In the genomic region with DNA sequence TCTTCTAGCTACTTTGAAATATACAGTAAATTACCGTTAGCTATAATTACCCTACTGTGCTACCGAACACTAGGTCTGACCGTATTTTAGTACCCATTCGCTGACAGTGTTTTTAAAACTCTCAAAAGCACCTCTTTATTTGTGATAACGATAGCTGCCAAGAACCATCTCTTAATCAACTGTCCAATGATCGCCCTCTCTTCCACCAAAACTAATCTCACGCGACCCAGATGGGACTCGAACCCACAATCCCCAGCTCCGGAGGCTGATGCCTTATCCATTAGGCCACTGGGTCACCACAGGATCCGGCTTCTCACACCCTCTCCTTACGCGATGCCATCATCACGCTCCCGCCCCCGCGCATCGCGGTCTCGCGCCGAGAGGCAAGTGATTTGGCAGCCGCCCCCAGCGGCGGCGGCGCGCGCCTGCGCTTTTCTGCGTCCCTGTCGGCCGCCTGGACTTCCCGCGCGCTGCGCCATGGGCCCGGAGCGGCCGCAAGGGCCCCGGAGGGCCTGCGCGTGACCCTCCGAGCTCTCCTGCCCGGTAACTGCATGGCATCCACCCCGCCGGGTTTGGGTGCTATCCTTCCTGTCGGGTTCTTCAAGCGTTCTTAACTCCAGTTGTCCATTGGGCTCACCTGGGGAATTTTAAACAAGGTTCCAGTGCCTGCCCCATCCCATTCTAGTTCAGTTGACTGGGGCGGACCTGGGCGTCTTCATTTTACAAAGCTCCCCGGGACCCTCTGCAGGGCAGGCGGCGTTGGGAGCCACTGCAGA, we compare ENCODE assay signal across 8 cellular contexts. TPM values are rescaled to one million over a fixed set of nuclear protein-coding genes. Genes with fewer than 3 reads are reported as not detected.
DNase-seq lines count a peak whose midpoint lies in the region; ATAC-seq and TF ChIP-seq lines count a peak whose summit lies in the region.

No MANE protein-coding gene starts in this region.

- H3K27ac ChIP-seq in KMS-11 = peak overlapping the region; percentile 68
- H3K27ac ChIP-seq in esophagus squamous epithelium = peak overlapping the region; percentile 77 to 90 (median 86)

- no peaks in the 10 kb centered on the region for H4K20me1 ChIP-seq in KMS-11 (ENCODE audit: insufficient read depth)

- intact Hi-C loops in esophagus squamous epithelium (cut with DNase I) = no loop called here

- H3K27me3 Mint-ChIP-seq in activated T-cell treated with anti-CD3 and anti-CD28 coated beads, Interleukin-2, amount 50 U/mL, for 72 hours (ENCODE audit: low read depth) = no peaks in the 10 kb centered on the region

- no peaks in the 10 kb centered on the region for H3K27me3 ChIP-seq in KMS-11 (ENCODE audit: insufficient read depth, low read depth)
- H3K27me3 ChIP-seq in esophagus squamous epithelium = no peaks in the 10 kb centered on the region

- no peaks in the 10 kb centered on the region for H3K9me3 Mint-ChIP-seq in activated T-cell treated with anti-CD3 and anti-CD28 coated beads, Interleukin-2, amount 50 U/mL, for 72 hours

- H3K4me3 ChIP-seq in KMS-11 (IDR thresholded peaks at IDR 0.05; ENCODE audit: insufficient read depth, low read depth, low read length) (peak overlapping the region; percentile 36), esophagus squamous epithelium (peak overlapping the region; percentile 52 to 84 (median 58))

- H3K79me2 ChIP-seq in KMS-11 (ENCODE audit: insufficient read depth, low read depth) = no peaks in the 10 kb centered on the region

- peaks cover 17% of the 10 kb centered on the region for H3K4me1 Mint-ChIP-seq in activated T-cell treated with anti-CD3 and anti-CD28 coated beads, Interleukin-2, amount 50 U/mL, for 72 hours (ENCODE audit: low read depth)

- DNase-seq in Daoy (ENCODE audit: low read depth) = peak; percentile 97
- DNase-seq in activated T-cell treated with anti-CD3 and anti-CD28 coated beads, Interleukin-2, amount 50 U/mL, for 72 hours = peak; percentile 97 to 100
- DNase-seq in esophagus squamous epithelium (lab: John Stamatoyannopoulos, UW) = peak; percentile 55
- peak; percentile 96 for DNase-seq in myocyte (ENCODE audit: low read depth)
- DNase-seq in stimulated activated CD8-positive, alpha-beta memory T cell treated with anti-CD3 and anti-CD28 coated beads, Interleukin-7, amount 100 ng/mL, for 4 hours (ENCODE audit: low read depth in 2 of 2) = peak; percentile 93 to 98

- H3K36me3 ChIP-seq in KMS-11 (ENCODE audit: insufficient read depth) (no peaks in the 10 kb centered on the region), esophagus squamous epithelium (no peaks in the 10 kb centered on the region)

- no peaks in the 10 kb centered on the region for H3K9me3 ChIP-seq in esophagus squamous epithelium

- TF ChIP-seq POLR2A in esophagus squamous epithelium (IDR thresholded peaks at IDR 0.05) = peak in 2 of 4 donors; percentile 29 to 48

- peaks cover 0 to 4% of the 10 kb centered on the region in 2 donors for H3K36me3 Mint-ChIP-seq in activated T-cell treated with anti-CD3 and anti-CD28 coated beads, Interleukin-2, amount 50 U/mL, for 72 hours (ENCODE audit: insufficient read depth in 2 of 2)

- WGBS in esophagus squamous epithelium, 2 donors = 1 to 2% methylated on average over 18 to 19 of the region's 54 CpGs

- peak overlapping the region; percentile 56 for H3K4me2 ChIP-seq in KMS-11

- H3K4me3 Mint-ChIP-seq in activated T-cell treated with anti-CD3 and anti-CD28 coated beads, Interleukin-2, amount 50 U/mL, for 72 hours = peak overlapping the region; percentile 88 to 95

- peak; percentile 50 for TF ChIP-seq CTCF in KMS-11 (conservative IDR thresholded peaks at IDR 0.05; ENCODE audit: low read depth, low read length)
- TF ChIP-seq CTCF in esophagus squamous epithelium (IDR thresholded peaks at IDR 0.05) = peak; percentile 15 to 74 (median 64)

- peak overlapping the region; percentile 82 for H2AFZ ChIP-seq in KMS-11 (ENCODE audit: low read depth)

- H3K27ac Mint-ChIP-seq in activated T-cell treated with anti-CD3 and anti-CD28 coated beads, Interleukin-2, amount 50 U/mL, for 72 hours = peak overlapping the region; percentile 99

- H3K9ac ChIP-seq in KMS-11 = peak overlapping the region; percentile 66; the same call in 1 of the 2 replicates

- peak; percentile 93 for ATAC-seq in GM21786 (IDR thresholded peaks at IDR 0.05; ENCODE audit: unreplicated experiment)
- peak; percentile 93 to 96 for ATAC-seq in activated T-cell treated with anti-CD3 and anti-CD28 coated beads, Interleukin-2, amount 50 U/mL, for 72 hours (replicated peaks in 1 of 2)

- H3K4me1 ChIP-seq in KMS-11 (ENCODE audit: low read depth, poor library complexity, severe bottlenecking) = peaks cover 15% of the 10 kb centered on the region
- peaks cover 0 to 34% (median 4%) of the 10 kb centered on the region in 3 donors for H3K4me1 ChIP-seq in esophagus squamous epithelium

TF ChIP-seq in PFSK-1, 5 proteins besides CTCF, POLR2A, EP300 and RAD21:
- TF ChIP-seq TAF1 (IDR thresholded peaks at IDR 0.05; ENCODE audit: borderline replicate concordance, insufficient read depth, low read length) (peak; percentile 65; the same call in 1 of the 2 replicates), FOXP2 (optimal IDR thresholded peaks at IDR 0.05; ENCODE audit: borderline replicate concordance, extremely low read depth, extremely low read length, insufficient read depth) (peak; percentile 85), POLR2AphosphoS5 (IDR thresholded peaks at IDR 0.05; ENCODE audit: low read depth, low read length) (peak; percentile 78; the same call in 1 of the 2 replicates), SIN3A (IDR thresholded peaks at IDR 0.05; ENCODE audit: borderline replicate concordance, insufficient read depth, low read length) (no peak)
- TF ChIP-seq, protein P1, sequence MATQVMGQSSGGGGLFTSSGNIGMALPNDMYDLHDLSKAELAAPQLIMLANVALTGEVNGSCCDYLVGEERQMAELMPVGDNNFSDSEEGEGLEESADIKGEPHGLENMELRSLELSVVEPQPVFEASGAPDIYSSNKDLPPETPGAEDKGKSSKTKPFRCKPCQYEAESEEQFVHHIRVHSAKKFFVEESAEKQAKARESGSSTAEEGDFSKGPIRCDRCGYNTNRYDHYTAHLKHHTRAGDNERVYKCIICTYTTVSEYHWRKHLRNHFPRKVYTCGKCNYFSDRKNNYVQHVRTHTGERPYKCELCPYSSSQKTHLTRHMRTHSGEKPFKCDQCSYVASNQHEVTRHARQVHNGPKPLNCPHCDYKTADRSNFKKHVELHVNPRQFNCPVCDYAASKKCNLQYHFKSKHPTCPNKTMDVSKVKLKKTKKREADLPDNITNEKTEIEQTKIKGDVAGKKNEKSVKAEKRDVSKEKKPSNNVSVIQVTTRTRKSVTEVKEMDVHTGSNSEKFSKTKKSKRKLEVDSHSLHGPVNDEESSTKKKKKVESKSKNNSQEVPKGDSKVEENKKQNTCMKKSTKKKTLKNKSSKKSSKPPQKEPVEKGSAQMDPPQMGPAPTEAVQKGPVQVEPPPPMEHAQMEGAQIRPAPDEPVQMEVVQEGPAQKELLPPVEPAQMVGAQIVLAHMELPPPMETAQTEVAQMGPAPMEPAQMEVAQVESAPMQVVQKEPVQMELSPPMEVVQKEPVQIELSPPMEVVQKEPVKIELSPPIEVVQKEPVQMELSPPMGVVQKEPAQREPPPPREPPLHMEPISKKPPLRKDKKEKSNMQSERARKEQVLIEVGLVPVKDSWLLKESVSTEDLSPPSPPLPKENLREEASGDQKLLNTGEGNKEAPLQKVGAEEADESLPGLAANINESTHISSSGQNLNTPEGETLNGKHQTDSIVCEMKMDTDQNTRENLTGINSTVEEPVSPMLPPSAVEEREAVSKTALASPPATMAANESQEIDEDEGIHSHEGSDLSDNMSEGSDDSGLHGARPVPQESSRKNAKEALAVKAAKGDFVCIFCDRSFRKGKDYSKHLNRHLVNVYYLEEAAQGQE (IDR thresholded peaks at IDR 0.05; ENCODE audit: insufficient read depth in 1 of 2, low read depth in 2 of 2, low read length in 2 of 2) = 0 out of 4 replicates have a peak, but pooled peaks of 1 of the 2 experiments have one; percentile 28

RNA-seq across cellular contexts. Expression of a gene that starts 15.7 kb away (rescaled TPM):
- 475 and 524 TPM in 2 replicates for total RNA-seq in Daoy (2014; rRNA removed; shearing (Covaris generic))
- 179 TPM for polyA plus RNA-seq in PFSK-1 (2012; ENCODE audit: insufficient read length, low read depth)
- 100 to 1,000 TPM; 193 to 201 TPM for total RNA-seq in activated T-cell treated with anti-CD3 and anti-CD28 coated beads, Interleukin-2, amount 50 U/mL, for 72 hours
- total RNA-seq in esophagus squamous epithelium = 10 to 100 TPM; 35.5 to 97.8 (median 60.3) TPM
- 66.8 and 70.6 TPM in 2 replicates for total RNA-seq in myocyte
- 85.8 TPM for polyA plus RNA-seq in myocyte (2012)

RNA-seq across cellular contexts. Expression of a gene that starts 23.6 kb away (rescaled TPM):
- 27.9 and 32.7 TPM in 2 replicates for total RNA-seq in Daoy (2014; rRNA removed; shearing (Covaris generic))
- 30.7 TPM for polyA plus RNA-seq in PFSK-1 (2012; ENCODE audit: insufficient read length, low read depth)
- total RNA-seq in activated T-cell treated with anti-CD3 and anti-CD28 coated beads, Interleukin-2, amount 50 U/mL, for 72 hours = 10 to 100 TPM; 16.2 to 24.8 TPM
- 10 to 100 TPM in 1 of 4 donors, 1 to 10 TPM in 3; 6.4 to 10.7 (median 7.2) TPM for total RNA-seq in esophagus squamous epithelium
- 8.2 and 9.4 TPM in 2 replicates for total RNA-seq in myocyte
- 7.7 TPM for polyA plus RNA-seq in myocyte (2012)

Comparison
In these comparisons a context has a peak if more than half of its experiments do, and no peak if none do; other contexts are left out.
1. Peak in every context shown above with its lines: DNase-seq, ATAC-seq, H3K4me3 ChIP-seq and H3K27ac ChIP-seq.